Comparison of ENCODE assay signal across 1 cellular context in genomic region chr1:17425806-17426205, GRCh38.
TF ChIP-seq lines count a peak whose summit lies in the region.

No MANE protein-coding gene starts in this region.

TF ChIP-seq in IMR-90, 13 proteins besides CTCF, POLR2A, EP300 and RAD21 (continued from another document):
- TF ChIP-seq ELK1 (IDR thresholded peaks at IDR 0.05; ENCODE audit: borderline replicate concordance, low read depth, low read length) (no peak), CEBPB (IDR thresholded peaks at IDR 0.05; ENCODE audit: low read depth, low read length) (no peak)
